1 cellular context compared by ENCODE assay signal in genomic region chr10:44382131-44382858, GRCh38.
TF ChIP-seq lines count a peak whose summit lies in the region.

No MANE protein-coding gene starts in this region.

TF ChIP-seq in H1, 55 proteins besides CTCF, POLR2A, EP300 and RAD21 (continued from another document):
- TF ChIP-seq TBP (IDR thresholded peaks at IDR 0.05; ENCODE audit: low read depth, low read length) (0 out of 2 replicates have a peak, but pooled peaks have one; percentile 19), MAFK (IDR thresholded peaks at IDR 0.05; ENCODE audit: low read depth, low read length) (no peak), RBBP5 (IDR thresholded peaks at IDR 0.05; ENCODE audit: borderline replicate concordance, low read depth, low read length) (0 out of 2 replicates have a peak, but pooled peaks have one; percentile 57), CBX5 (IDR thresholded peaks at IDR 0.05; ENCODE audit: low read depth, low read length) (no peak), CTBP2 (IDR thresholded peaks at IDR 0.05; ENCODE audit: borderline replicate concordance, insufficient read depth, insufficient read length, low read length) (no peak)
TF ChIP-seq in H1: peak in this region for 5.
